Comparison of ENCODE assay signal across 9 cellular contexts in genomic region chr15:56464893-56465520, GRCh38. TPM values are rescaled to one million over a fixed set of nuclear protein-coding genes. Genes with fewer than 3 reads are reported as not detected.
DNase-seq lines count a peak whose midpoint lies in the region; ATAC-seq, FAIRE-seq and TF ChIP-seq lines count a peak whose summit lies in the region.
"Had no signal": no experiment of that assay in that cellular context is flagged by ENCODE, and none has a peak within 500 bp of the region (broad histone marks: within the 10 kb centered on the region; RNA-seq: fewer than 3 reads in every experiment).

TSS of gene MNS1 (minus strand) at chr15:56465137. CDS start at chr15:56464972, 165 bp downstream.

- H3K9me3 Mint-ChIP-seq in WTC11: no peaks in the 10 kb centered on the region
- no peaks in the 10 kb centered on the region for H3K9me3 Mint-ChIP-seq in chondrocyte (ENCODE audit: low read depth)

- CTCF ChIA-PET in WTC11 (lab: Charles Lee): interaction anchor here (1.1 to 1.8 kb wide), 6 partner anchors 26 to 841 kb away, joined by 3 to 14 read pairs (median 6); no protein-coding TSS in a partner anchor

- no peak within 1 kb of the TSS for H3K27ac Mint-ChIP-seq in WTC11
- H3K27ac Mint-ChIP-seq in chondrocyte (ENCODE audit: unreplicated experiment): peak within 1 kb of the TSS; percentile 80

- DNase-seq in AG10803 (ENCODE audit: low read depth) (peak; percentile 95), NCI-H2227 (lab: John Stamatoyannopoulos, UW; ENCODE audit: unreplicated experiment) (peak; percentile 95), WTC11 (ENCODE audit: low spot score) (peak; percentile 89), chondrocyte (ENCODE audit: low spot score) (peak; percentile 89), keratinocyte (ENCODE audit: low read depth, low spot score) (peak; percentile 44)
- peak; percentile 58 to 70 (median 63) for DNase-seq in stimulated activated CD4-positive, alpha-beta T cell treated with anti-CD3 and anti-CD28 coated beads, Interleukin-12 subunit alpha, Interleukin-12 subunit beta, amount 100 ng/mL, for 48 hours (ENCODE audit: low read depth in 2 of 3, low spot score in 1 of 3)

- POLR2A ChIA-PET in WTC11 (lab: Charles Lee): interaction anchor here (0.5 to 1.0 kb wide), 5 partner anchors 27 to 860 kb away, joined by 3 read pairs; no protein-coding TSS in a partner anchor

- peak within 1 kb of the TSS; percentile 98 for H3K4me2 ChIP-seq in keratinocyte (ENCODE audit: control insufficient read depth, extremely low read depth, insufficient read depth, low read depth, low read length)

- dilution Hi-C loops in keratinocyte (cut with MboI; ENCODE audit: extremely low pct_ligation_motif_present, low sequenced_read_pairs): no loop called here

- H3K4me1 Mint-ChIP-seq in WTC11 (no peaks in the 10 kb centered on the region), chondrocyte (ENCODE audit: low read depth) (peaks cover 9% of the 10 kb centered on the region)

- peak; percentile 98 for FAIRE-seq in keratinocyte (lab: Jason Lieb, UNC)

- no peaks in the 10 kb centered on the region for H4K20me1 ChIP-seq in keratinocyte (ENCODE audit: control insufficient read depth, extremely low read depth, insufficient read depth, low read length)

- no peaks in the 10 kb centered on the region for H3K27me3 ChIP-seq in keratinocyte (ENCODE audit: control insufficient read depth, extremely low read depth, insufficient read depth, low read length)

- peak within 1 kb of the TSS; percentile 96 for H2AFZ ChIP-seq in keratinocyte (ENCODE audit: control insufficient read depth, low read length)

- H3K27ac ChIP-seq in keratinocyte (ENCODE audit: control insufficient read depth, insufficient read depth, low read length): peak within 1 kb of the TSS; percentile 21

- no peaks in the 10 kb centered on the region for H3K36me3 ChIP-seq in keratinocyte (ENCODE audit: control insufficient read depth in 2 of 2, extremely low read depth in 1 of 2, insufficient read depth in 2 of 2, low read length in 2 of 2)

- H3K9me3 ChIP-seq in keratinocyte (ENCODE audit: control insufficient read depth, low read depth, low read length): no peaks in the 10 kb centered on the region

- H3K36me3 Mint-ChIP-seq in WTC11: no peaks in the 10 kb centered on the region
- no peaks in the 10 kb centered on the region for H3K36me3 Mint-ChIP-seq in chondrocyte (ENCODE audit: low read depth)

- H3K27me3 Mint-ChIP-seq in WTC11 (ENCODE audit: low read depth) (peaks cover 39% of the 10 kb centered on the region), chondrocyte (ENCODE audit: low read depth) (peaks cover 13% of the 10 kb centered on the region)

- H3K9me1 ChIP-seq in keratinocyte (ENCODE audit: control insufficient read depth, extremely low read depth, insufficient read depth, low read length): no peaks in the 10 kb centered on the region

- peak within 1 kb of the TSS; percentile 64 for H3K4me3 ChIP-seq in AG10803 (ENCODE audit: low read length)
- H3K4me3 ChIP-seq in keratinocyte (ENCODE audit: control insufficient read depth in 2 of 3, extremely low read depth in 1 of 3, insufficient read depth in 2 of 3, low read depth in 1 of 3, low read length in 3 of 3): peak within 1 kb of the TSS; percentile 46 to 86 (median 82)

- peak within 1 kb of the TSS; percentile 88 for H3K4me3 Mint-ChIP-seq in WTC11
- peak within 1 kb of the TSS; percentile 98 for H3K4me3 Mint-ChIP-seq in chondrocyte (ENCODE audit: unreplicated experiment)

- no peaks in the 10 kb centered on the region for H3K79me2 ChIP-seq in keratinocyte (ENCODE audit: control insufficient read depth, insufficient read depth, low read length)

- ATAC-seq in GM18909 (IDR thresholded peaks at IDR 0.05; ENCODE audit: poor library complexity, unreplicated experiment) (peak; percentile 99), HG03135 (IDR thresholded peaks at IDR 0.05; ENCODE audit: unreplicated experiment) (peak; percentile 98), WTC11 (peak; percentile 99)

- H3K9ac ChIP-seq in keratinocyte (ENCODE audit: control insufficient read depth, extremely low read depth, insufficient read depth, low read length): peak within 1 kb of the TSS; percentile 70

- peaks cover 4% of the 10 kb centered on the region for H3K4me1 ChIP-seq in keratinocyte (ENCODE audit: control insufficient read depth, extremely low read depth, insufficient read depth, low read length)

- no peak for TF ChIP-seq CTCF in AG10803 (conservative IDR thresholded peaks at IDR 0.05; ENCODE audit: low read length)
- no peak for TF ChIP-seq CTCF in WTC11 (IDR thresholded peaks at IDR 0.05)
- no peak for TF ChIP-seq CTCF in chondrocyte (IDR thresholded peaks at IDR 0.05)
- TF ChIP-seq CTCF in keratinocyte (optimal IDR thresholded peaks at IDR 0.05 in 1 of 3, IDR thresholded peaks at IDR 0.05 in 1 of 3, conservative IDR thresholded peaks at IDR 0.05 in 1 of 3; ENCODE audit: extremely low read depth in 1 of 3, insufficient read depth in 2 of 3, low read length in 3 of 3): no peak

TF ChIP-seq in WTC11, 78 proteins besides CTCF, POLR2A, EP300 and RAD21 (continues in another document):
- TF ChIP-seq NFYB (CRISPR knock-in tag; conservative IDR thresholded peaks at IDR 0.05; ENCODE audit: low read depth): peak; percentile 86
- no peak for TF ChIP-seq ZNF671 (CRISPR knock-in tag; IDR thresholded peaks at IDR 0.05)
- TF ChIP-seq NR1H2 (CRISPR knock-in tag; IDR thresholded peaks at IDR 0.05): no peak
- TF ChIP-seq EMX1 (CRISPR knock-in tag; IDR thresholded peaks at IDR 0.05): no peak
- TF ChIP-seq MLX (CRISPR knock-in tag; IDR thresholded peaks at IDR 0.05): no peak
- no peak for TF ChIP-seq ZBTB43 (CRISPR knock-in tag; IDR thresholded peaks at IDR 0.05)
- peak; percentile 79; the same call in 1 of the 2 replicates for TF ChIP-seq E2F4 (CRISPR knock-in tag; IDR thresholded peaks at IDR 0.05; ENCODE audit: borderline replicate concordance, low read depth)
- peak; percentile 92 for TF ChIP-seq MAX (CRISPR knock-in tag; IDR thresholded peaks at IDR 0.05)
- no peak for TF ChIP-seq ATF3 (CRISPR knock-in tag; conservative IDR thresholded peaks at IDR 0.05)
- no peak for TF ChIP-seq NFE2L1 (CRISPR knock-in tag; IDR thresholded peaks at IDR 0.05)
- no peak for TF ChIP-seq ERG (CRISPR knock-in tag; IDR thresholded peaks at IDR 0.05)
- peak; percentile 89 for TF ChIP-seq E2F5 (CRISPR knock-in tag; IDR thresholded peaks at IDR 0.05)

RNA-seq across cellular contexts. Expression of gene MNS1, which starts in this region (rescaled TPM):
- total RNA-seq in WTC11 (2021) (4.2 to 5.5 TPM (median 4.4 TPM) in 3 replicates), chondrocyte (1.1 to 3.0 TPM (median 1.5 TPM) in 3 replicates)
- 0.29 to 0.37 TPM in 2 of 3 replicates, not detected in the other for polyA plus RNA-seq in keratinocyte
- 0.30 TPM for polyA plus RNA-seq in keratinocyte (2011; ENCODE audit: low read depth)
- polyA plus RNA-seq in keratinocyte (2011; cell fraction: cytosol; rRNA removed): 0.10 and 0.19 TPM in 2 replicates
- 0.20 TPM in 1 of 2 replicates, not detected in the other for polyA plus RNA-seq in keratinocyte (2011; cell fraction: nucleus; rRNA removed)
- polyA plus RNA-seq in keratinocyte (2012; ENCODE audit: low replicate concordance): 0.84 TPM in 1 of 2 replicates, not detected in the other
- polyA minus RNA-seq in keratinocyte: not detected in 3 replicates
- polyA minus RNA-seq in keratinocyte (2011; cell fraction: cytosol; rRNA and poly(A)+ RNA removed): not detected
- not detected in 2 replicates for polyA minus RNA-seq in keratinocyte (2011; cell fraction: nucleus; rRNA and poly(A)+ RNA removed)
- total RNA-seq: T-helper 1 cell treated with Interleukin-12 subunit alpha and Interleukin-12 subunit beta and Interleukin-4 antibody, amounts not matched to agents 30 ng/mL and 1 ng/mL, for 36 hours had no signal

Comparison
In these comparisons a context has a peak if more than half of its experiments do, and no peak if none do; other contexts are left out.
1. Peak in every context shown above with its lines: DNase-seq, ATAC-seq, H3K4me3 ChIP-seq and H3K27ac ChIP-seq.
2. Peak in DNase-seq, H3K4me3 ChIP-seq, H3K27ac ChIP-seq, H3K9ac ChIP-seq and H3K4me2 ChIP-seq in keratinocyte; RNA of the gene not detected or under 1 TPM.
3. DNase-seq: peak in every context shown above with its lines; median percentile 95 in AG10803; 95 in NCI-H2227; 89 in WTC11; 89 in chondrocyte; 63 in stimulated activated CD4-positive, alpha-beta T cell treated with anti-CD3 and anti-CD28 coated beads, Interleukin-12 subunit alpha, Interleukin-12 subunit beta, amount 100 ng/mL, for 48 hours; 44 in keratinocyte.